ENCODE assay signal across 9 cellular contexts in the genomic region with DNA sequence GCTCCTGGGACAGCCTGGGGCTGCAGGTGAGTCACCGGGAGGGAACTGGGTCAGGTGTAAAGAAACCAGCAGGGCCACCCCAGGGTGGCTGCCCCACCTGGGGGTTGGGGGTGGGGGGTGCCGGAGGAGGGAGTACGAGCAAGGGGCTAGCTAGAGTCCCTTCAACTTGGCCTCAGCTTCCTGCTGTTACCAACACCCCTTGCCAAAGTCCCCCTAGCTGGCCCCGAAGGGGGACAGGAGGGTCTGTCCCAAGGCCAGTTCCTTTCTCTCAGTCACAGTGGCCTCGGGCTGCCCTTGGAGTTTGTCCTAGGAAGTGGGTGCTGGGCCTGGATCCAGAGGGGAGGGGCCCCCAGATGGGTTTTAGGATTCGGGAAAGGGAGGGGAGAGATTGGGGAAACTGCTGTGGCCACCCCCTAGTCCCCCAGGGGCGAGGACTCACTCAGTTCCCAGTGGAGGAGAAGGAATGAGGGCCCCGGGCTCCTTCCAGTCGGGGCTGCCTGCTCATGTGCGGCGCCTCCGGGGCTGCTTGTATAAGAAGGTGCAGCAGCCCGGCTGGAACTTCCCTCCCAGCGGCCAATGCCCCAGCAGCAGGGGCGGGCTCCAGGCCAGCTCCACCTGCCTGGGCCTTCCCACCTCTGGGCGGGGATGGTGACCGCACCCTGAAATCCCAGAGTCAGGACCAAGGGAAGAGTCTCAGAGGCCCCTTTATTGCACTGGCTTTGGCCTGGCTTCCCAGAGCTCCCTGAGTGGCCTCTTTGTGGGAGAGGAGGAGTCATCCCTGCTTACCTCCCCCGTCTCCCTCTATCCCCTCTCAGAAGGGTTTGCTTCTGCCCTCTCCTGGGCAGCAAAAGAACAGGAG. TPM values are rescaled to one million over a fixed set of nuclear protein-coding genes. Genes with fewer than 3 reads are reported as not detected.
DNase-seq lines count a peak whose midpoint lies in the region; ATAC-seq, FAIRE-seq and TF ChIP-seq lines count a peak whose summit lies in the region.
"Had no signal": no experiment of that assay in that cellular context is flagged by ENCODE, and none has a peak within 500 bp of the region (broad histone marks: within the 10 kb centered on the region; RNA-seq: fewer than 3 reads in every experiment).

No MANE protein-coding gene starts in this region.

- TF ChIP-seq CTCF in HFF-Myc (IDR thresholded peaks at IDR 0.05; ENCODE audit: low read depth, low read length, missing control alignments) (peak; percentile 61), endodermal cell (conservative IDR thresholded peaks at IDR 0.05) (peak; percentile 74), sigmoid colon (IDR thresholded peaks at IDR 0.05) (peak in 1 of 4 experiments; percentile 22)
- TF ChIP-seq CTCF in activated CD8-positive, alpha-beta T cell treated with anti-CD3 and anti-CD28 coated beads for 36 hours (IDR thresholded peaks at IDR 0.05) = no peak

- peak overlapping the region; percentile 15 for H3K4me3 ChIP-seq in HFF-Myc (replicated peaks; ENCODE audit: low read depth, low read length)
- peak overlapping the region; percentile 76 for H3K4me3 ChIP-seq in endodermal cell (ENCODE audit: low read length)
- peak overlapping the region in 1 of 2 donors; percentile 42 for H3K4me3 ChIP-seq in muscle layer of duodenum (ENCODE audit: low read depth in 1 of 2, low read length in 2 of 2)
- H3K4me3 ChIP-seq in sigmoid colon = peak overlapping the region in 1 of 4 donors; percentile 12

- H3K4me1 Mint-ChIP-seq in endodermal cell (peaks cover 18% of the 10 kb centered on the region), T-cell (peaks cover 12 to 15% (median 13%) of the 10 kb centered on the region in 3 donors)
- peaks cover 10% of the 10 kb centered on the region for H3K4me1 Mint-ChIP-seq in activated CD8-positive, alpha-beta T cell treated with anti-CD3 and anti-CD28 coated beads for 36 hours (ENCODE audit: low read depth)

- 24 to 29% methylated on average over 7 to 17 of the region's 18 CpGs for WGBS in endodermal cell (ENCODE audit: insufficient coverage in 1 of 2, insufficient read length in 1 of 2), 2 experiments
- WGBS in sigmoid colon, 2 donors = 10 to 42% methylated on average over 18 of the region's 18 CpGs

- intact Hi-C loops in activated CD8-positive, alpha-beta T cell treated with anti-CD3 and anti-CD28 coated beads for 36 hours (cut with micrococcal nuclease) = no loop called here
- intact Hi-C loops in sigmoid colon (cut with DNase I) = no loop called here

- POLR2A ChIA-PET in T-cell (lab: Charles Lee) = no interaction called here
- POLR2A ChIA-PET in activated CD8-positive, alpha-beta T cell treated with anti-CD3 and anti-CD28 coated beads for 36 hours (lab: Charles Lee) = interaction anchor here (2.4 kb wide), 1 partner anchor 14 kb away, joined by 11 read pairs; no protein-coding TSS in a partner anchor

- H3K9me3 Mint-ChIP-seq in endodermal cell = no peaks in the 10 kb centered on the region
- no peaks in the 10 kb centered on the region for H3K9me3 Mint-ChIP-seq in T-cell
- no peaks in the 10 kb centered on the region for H3K9me3 Mint-ChIP-seq in activated CD8-positive, alpha-beta T cell treated with anti-CD3 and anti-CD28 coated beads for 36 hours
- H3K9me3 Mint-ChIP-seq: activated naive CD8-positive, alpha-beta T cell treated with anti-CD3 and anti-CD28 coated beads, Interleukin-2, amount 10 ng/mL, durations not matched to agents 7 days and 5 days had no signal

- DNase-seq in HFF-Myc (ENCODE audit: extremely low read depth, low read depth) (peak; percentile 31), NCI-H82 treated with DMSO at 0.1 percent for 48 hours (lab: John Stamatoyannopoulos, UW; ENCODE audit: unreplicated experiment) (peak; percentile 29), endodermal cell (peak; percentile 99), T-cell (no peak), sigmoid colon (no peak)
- DNase-seq in activated CD8-positive, alpha-beta T cell treated with anti-CD3 and anti-CD28 coated beads for 36 hours = no peak
- DNase-seq: activated naive CD8-positive, alpha-beta T cell treated with anti-CD3 and anti-CD28 coated beads, Interleukin-2, amount 10 ng/mL, durations not matched to agents 7 days and 5 days had no signal

- peaks cover 40% of the 10 kb centered on the region for H3K27me3 ChIP-seq in endodermal cell (ENCODE audit: control insufficient read depth, insufficient read depth, low read length, poor library complexity, severe bottlenecking)
- H3K27me3 ChIP-seq in muscle layer of duodenum (ENCODE audit: low read depth, low read length) = peaks cover 9% of the 10 kb centered on the region
- peaks cover 20 to 40% (median 38%) of the 10 kb centered on the region in 3 donors for H3K27me3 ChIP-seq in sigmoid colon

- peaks cover 41% of the 10 kb centered on the region for H3K27me3 Mint-ChIP-seq in endodermal cell (ENCODE audit: insufficient read depth)
- no peaks in the 10 kb centered on the region for H3K27me3 Mint-ChIP-seq in T-cell
- peaks cover 6% of the 10 kb centered on the region for H3K27me3 Mint-ChIP-seq in activated CD8-positive, alpha-beta T cell treated with anti-CD3 and anti-CD28 coated beads for 36 hours
- H3K27me3 Mint-ChIP-seq: activated naive CD8-positive, alpha-beta T cell treated with anti-CD3 and anti-CD28 coated beads, Interleukin-2, amount 10 ng/mL, durations not matched to agents 7 days and 5 days had no signal

- H3K36me3 Mint-ChIP-seq in endodermal cell (ENCODE audit: low read depth) = no peaks in the 10 kb centered on the region
- no peaks in the 10 kb centered on the region for H3K36me3 Mint-ChIP-seq in T-cell
- H3K36me3 Mint-ChIP-seq in activated CD8-positive, alpha-beta T cell treated with anti-CD3 and anti-CD28 coated beads for 36 hours (ENCODE audit: low read depth) = no peaks in the 10 kb centered on the region

- H3K27ac Mint-ChIP-seq in endodermal cell (peak overlapping the region; percentile 88), T-cell (no peak overlapping the region)
- no peak overlapping the region for H3K27ac Mint-ChIP-seq in activated CD8-positive, alpha-beta T cell treated with anti-CD3 and anti-CD28 coated beads for 36 hours
- H3K27ac Mint-ChIP-seq: activated naive CD8-positive, alpha-beta T cell treated with anti-CD3 and anti-CD28 coated beads, Interleukin-2, amount 10 ng/mL, durations not matched to agents 7 days and 5 days had no signal

- TF ChIP-seq EP300 in sigmoid colon (IDR thresholded peaks at IDR 0.05) = no peak

- H3K27ac ChIP-seq in endodermal cell (ENCODE audit: low read depth, low read length) (no peak overlapping the region), muscle layer of duodenum (ENCODE audit: low read length) (peak overlapping the region; percentile 39), sigmoid colon (no peak overlapping the region)

- peak overlapping the region; percentile 25 for H3K9ac ChIP-seq in endodermal cell (ENCODE audit: extremely low read depth, low read length, poor library complexity, severe bottlenecking)

- H3K4me1 ChIP-seq in endodermal cell (ENCODE audit: control insufficient read depth, insufficient read depth, low read length) = peaks cover 4% of the 10 kb centered on the region
- H3K4me1 ChIP-seq in muscle layer of duodenum (ENCODE audit: control insufficient read depth in 1 of 2, insufficient read depth in 2 of 2, low read length in 2 of 2) = peaks cover 0 to 32% of the 10 kb centered on the region in 2 donors
- peaks cover 0 to 28% (median 25%) of the 10 kb centered on the region in 4 donors for H3K4me1 ChIP-seq in sigmoid colon

- CTCF ChIA-PET in T-cell (lab: Charles Lee) = interaction anchor here in 1 of 2 donors (0.5 kb wide), 1 partner anchor 271 kb away, joined by 3 read pairs; no protein-coding TSS in a partner anchor
- CTCF ChIA-PET in activated CD8-positive, alpha-beta T cell treated with anti-CD3 and anti-CD28 coated beads for 36 hours (lab: Charles Lee) = no interaction called here

- ATAC-seq in T-cell (replicated peaks in 1 of 4) = no peak
- no peak for ATAC-seq in activated CD8-positive, alpha-beta T cell treated with anti-CD3 and anti-CD28 coated beads for 36 hours

- H3K36me3 ChIP-seq in endodermal cell (ENCODE audit: control insufficient read depth, insufficient read depth, low read length) (no peaks in the 10 kb centered on the region), muscle layer of duodenum (ENCODE audit: control insufficient read depth in 1 of 2, insufficient read depth in 2 of 2, low read length in 2 of 2) (no peaks in the 10 kb centered on the region), sigmoid colon (no peaks in the 10 kb centered on the region)

- FAIRE-seq in A204.1 (lab: Jason Lieb, UNC) = peak; percentile 72

- TF ChIP-seq POLR2A in sigmoid colon (IDR thresholded peaks at IDR 0.05) = peak in 1 of 2 donors; percentile 85

- no peaks in the 10 kb centered on the region for H3K9me3 ChIP-seq in endodermal cell (ENCODE audit: control insufficient read depth, low read length)
- H3K9me3 ChIP-seq in muscle layer of duodenum (ENCODE audit: control insufficient read depth in 1 of 2, low read length in 2 of 2) = no peaks in the 10 kb centered on the region
- H3K9me3 ChIP-seq in sigmoid colon = no peaks in the 10 kb centered on the region

- H3K4me3 Mint-ChIP-seq in endodermal cell = peak overlapping the region; percentile 59
- no peak overlapping the region for H3K4me3 Mint-ChIP-seq in T-cell
- no peak overlapping the region for H3K4me3 Mint-ChIP-seq in activated CD8-positive, alpha-beta T cell treated with anti-CD3 and anti-CD28 coated beads for 36 hours
- H3K4me3 Mint-ChIP-seq: activated naive CD8-positive, alpha-beta T cell treated with anti-CD3 and anti-CD28 coated beads, Interleukin-2, amount 10 ng/mL, durations not matched to agents 7 days and 5 days had no signal

RNA-seq across cellular contexts. Expression of gene ARHGAP27, which starts 7.3 kb away (rescaled TPM):
- total RNA-seq in endodermal cell (10 to 100 TPM; 16.4 to 20.6 TPM), T-cell (100 to 1,000 TPM in 3 of 5 donors, 10 to 100 TPM in 2; 56.4 to 120 (median 113) TPM), sigmoid colon (10 to 100 TPM in 1 of 4 donors, 1 to 10 TPM in 3; 9.1 to 16.6 (median 9.5) TPM)
- 2.5 TPM for polyA plus RNA-seq in endodermal cell (2013, experiment 1 of 2)
- polyA plus RNA-seq in endodermal cell (2013, experiment 2 of 2) = 3.8 TPM
- total RNA-seq in activated CD8-positive, alpha-beta T cell treated with anti-CD3 and anti-CD28 coated beads for 36 hours = 10 to 100 TPM; 37.8 to 40.9 TPM
- polyA plus RNA-seq in sigmoid colon = 100 to 1,000 TPM in 1 of 3 donors, 10 to 100 TPM in 2; 40.8 to 144 (median 59.4) TPM

Comparison
In these comparisons a context has a peak if more than half of its experiments do, and no peak if none do; other contexts are left out.
1. DNase-seq: peak in HFF-Myc (single experiment), NCI-H82 treated with DMSO at 0.1 percent for 48 hours (single experiment) and endodermal cell (single experiment); none in T-cell (0 of 34), activated CD8-positive, alpha-beta T cell treated with anti-CD3 and anti-CD28 coated beads for 36 hours (single experiment) and sigmoid colon (single experiment).